Comparison of ENCODE assay signal across 27 cellular contexts in genomic region chr1:46529031-46529630, GRCh38. TPM values are rescaled to one million over a fixed set of nuclear protein-coding genes. Genes with fewer than 3 reads are reported as not detected.
DNase-seq lines count a peak whose midpoint lies in the region; ATAC-seq and TF ChIP-seq lines count a peak whose summit lies in the region.
"Had no signal": no experiment of that assay in that cellular context is flagged by ENCODE, and none has a peak within 500 bp of the region (broad histone marks: within the 10 kb centered on the region; RNA-seq: fewer than 3 reads in every experiment).

No MANE protein-coding gene starts in this region.

- H3K27me3 Mint-ChIP-seq in activated T-cell treated with anti-CD3 and anti-CD28 coated beads, Interleukin-2, amount 50 U/mL, for 72 hours (ENCODE audit: low read depth) = peaks cover 66% of the 10 kb centered on the region
- peaks cover 57% of the 10 kb centered on the region for H3K27me3 Mint-ChIP-seq in activated T-cell treated with anti-CD3 and anti-CD28 coated beads, Interleukin-2, amount 50 U/mL, for 24 hours
- H3K27me3 Mint-ChIP-seq in activated T-helper 17 cell treated with anti-CD3 and anti-CD28 coated beads, Interleukin-2, amount 50 U/mL, for 72 hours = peaks cover 27% of the 10 kb centered on the region

- no peak overlapping the region for H3K4me3 ChIP-seq in osteoblast (ENCODE audit: insufficient read depth, low read length)
- H3K4me3 ChIP-seq: BLaER1, esophagus squamous epithelium, ovary, spleen had no signal

- DNase-seq in activated T-cell treated with anti-CD3 and anti-CD28 coated beads, Interleukin-2, amount 50 U/mL, for 72 hours = peak; percentile 23 to 42
- DNase-seq in activated T-cell treated with anti-CD3 and anti-CD28 coated beads, Interleukin-2, amount 50 U/mL, for 24 hours = no peak
- DNase-seq in NCI-H524 (lab: John Stamatoyannopoulos, UW) (peak; percentile 68 to 89), osteoblast (ENCODE audit: insufficient read length, low spot score, missing footprints) (peak; percentile 81), COR-L47 (lab: John Stamatoyannopoulos, UW) (no peak), mucosa of gallbladder (ENCODE audit: low spot score) (no peak), DMS 273 treated with DMSO at 0.1 percent for 48 hours (lab: John Stamatoyannopoulos, UW) (no peak)
- DNase-seq: activated CD4-positive, alpha-beta T cell treated with anti-CD3 and anti-CD28 coated beads, Interleukin-2, amount 10 ng/mL, durations not matched to agents 7 days and 5 days; activated gamma-delta T cell treated with Interleukin-2 at 50 U/mL for 16 hours; cortex of kidney; esophagus squamous epithelium; GOT3; KBM-7; naive thymus-derived CD8-positive, alpha-beta T cell; NCI-H1436 treated with DMSO at 0.1 percent for 48 hours; NCI-H2107; NCI-H510A treated with DMSO at 0.1 percent for 48 hours; ovary; SHP77; spleen; stimulated activated CD4-positive, alpha-beta T cell treated with anti-CD3 and anti-CD28 coated beads, Interleukin-4, amount 100 ng/mL, for 24 hours; stimulated activated naive CD4-positive, alpha-beta T cell had no signal

- no peaks in the 10 kb centered on the region for H4K20me1 ChIP-seq in osteoblast (ENCODE audit: insufficient read depth, low read length)

- H3K36me3 ChIP-seq in osteoblast (ENCODE audit: insufficient read depth, low read length) = no peaks in the 10 kb centered on the region
- H3K36me3 ChIP-seq: BLaER1, esophagus squamous epithelium, ovary, spleen had no signal

- peaks cover 40% of the 10 kb centered on the region for H3K4me1 Mint-ChIP-seq in activated T-cell treated with anti-CD3 and anti-CD28 coated beads, Interleukin-2, amount 50 U/mL, for 72 hours (ENCODE audit: low read depth)
- H3K4me1 Mint-ChIP-seq in activated T-cell treated with anti-CD3 and anti-CD28 coated beads, Interleukin-2, amount 50 U/mL, for 24 hours (ENCODE audit: low read depth) = peaks cover 18% of the 10 kb centered on the region
- peaks cover 14% of the 10 kb centered on the region for H3K4me1 Mint-ChIP-seq in activated T-helper 17 cell treated with anti-CD3 and anti-CD28 coated beads, Interleukin-2, amount 50 U/mL, for 72 hours

- peak overlapping the region; percentile 5 to 26 for H3K4me3 Mint-ChIP-seq in activated T-cell treated with anti-CD3 and anti-CD28 coated beads, Interleukin-2, amount 50 U/mL, for 72 hours
- no peak overlapping the region for H3K4me3 Mint-ChIP-seq in activated T-cell treated with anti-CD3 and anti-CD28 coated beads, Interleukin-2, amount 50 U/mL, for 24 hours
- peak overlapping the region; percentile 23 for H3K4me3 Mint-ChIP-seq in activated T-helper 17 cell treated with anti-CD3 and anti-CD28 coated beads, Interleukin-2, amount 50 U/mL, for 72 hours
- H3K4me3 Mint-ChIP-seq: activated CD4-positive, alpha-beta T cell treated with anti-CD3 and anti-CD28 coated beads, Interleukin-2, amount 10 ng/mL, durations not matched to agents 7 days and 5 days; naive thymus-derived CD8-positive, alpha-beta T cell had no signal

- H3K27ac Mint-ChIP-seq in activated T-cell treated with anti-CD3 and anti-CD28 coated beads, Interleukin-2, amount 50 U/mL, for 72 hours = no peak overlapping the region
- no peak overlapping the region for H3K27ac Mint-ChIP-seq in activated T-cell treated with anti-CD3 and anti-CD28 coated beads, Interleukin-2, amount 50 U/mL, for 24 hours
- peak overlapping the region; percentile 14 for H3K27ac Mint-ChIP-seq in activated T-helper 17 cell treated with anti-CD3 and anti-CD28 coated beads, Interleukin-2, amount 50 U/mL, for 72 hours
- H3K27ac Mint-ChIP-seq: naive thymus-derived CD8-positive, alpha-beta T cell had no signal

- H3K9me3 Mint-ChIP-seq in activated T-cell treated with anti-CD3 and anti-CD28 coated beads, Interleukin-2, amount 50 U/mL, for 72 hours = no peaks in the 10 kb centered on the region
- H3K9me3 Mint-ChIP-seq in activated T-cell treated with anti-CD3 and anti-CD28 coated beads, Interleukin-2, amount 50 U/mL, for 24 hours = no peaks in the 10 kb centered on the region
- no peaks in the 10 kb centered on the region for H3K9me3 Mint-ChIP-seq in activated T-helper 17 cell treated with anti-CD3 and anti-CD28 coated beads, Interleukin-2, amount 50 U/mL, for 72 hours
- H3K9me3 Mint-ChIP-seq: activated CD4-positive, alpha-beta T cell treated with anti-CD3 and anti-CD28 coated beads, Interleukin-2, amount 10 ng/mL, durations not matched to agents 7 days and 5 days; naive thymus-derived CD8-positive, alpha-beta T cell had no signal

- H3K79me2 ChIP-seq in osteoblast (ENCODE audit: insufficient read depth, low read length) = no peaks in the 10 kb centered on the region

- no peaks in the 10 kb centered on the region for H3K4me1 ChIP-seq in osteoblast (ENCODE audit: insufficient read depth, low read length)

- H3K27ac ChIP-seq in osteoblast (ENCODE audit: low read depth, low read length) = no peak overlapping the region
- H3K27ac ChIP-seq: BLaER1, esophagus squamous epithelium, ovary, spleen had no signal

- peak; percentile 44 to 54 for ATAC-seq in activated T-cell treated with anti-CD3 and anti-CD28 coated beads, Interleukin-2, amount 50 U/mL, for 72 hours (replicated peaks in 1 of 2)
- ATAC-seq in activated T-helper 17 cell treated with anti-CD3 and anti-CD28 coated beads, Interleukin-2, amount 50 U/mL, for 72 hours (replicated peaks) = peak; percentile 57
- ATAC-seq: left lobe of liver; naive thymus-derived CD8-positive, alpha-beta T cell had no signal

- no peak for TF ChIP-seq CTCF in osteoblast (IDR thresholded peaks at IDR 0.05; ENCODE audit: extremely low read depth, low read depth, low read length)

- no peak overlapping the region for H2AFZ ChIP-seq in osteoblast (ENCODE audit: low read length)

- H3K9me3 ChIP-seq in osteoblast (ENCODE audit: low read depth, low read length) = no peaks in the 10 kb centered on the region
- H3K9me3 ChIP-seq: BLaER1, esophagus squamous epithelium, ovary, spleen had no signal

- H3K27me3 ChIP-seq in osteoblast (ENCODE audit: insufficient read depth, low read length) = peaks cover 22% of the 10 kb centered on the region
- H3K27me3 ChIP-seq: ovary had no signal

- no peak overlapping the region for H3K4me2 ChIP-seq in osteoblast (ENCODE audit: insufficient read depth, low read length)
- H3K4me2 ChIP-seq: BLaER1 had no signal

- H3K36me3 Mint-ChIP-seq in activated T-cell treated with anti-CD3 and anti-CD28 coated beads, Interleukin-2, amount 50 U/mL, for 72 hours (ENCODE audit: insufficient read depth in 2 of 2) = no peaks in the 10 kb centered on the region
- H3K36me3 Mint-ChIP-seq in activated T-cell treated with anti-CD3 and anti-CD28 coated beads, Interleukin-2, amount 50 U/mL, for 24 hours (ENCODE audit: low read depth) = no peaks in the 10 kb centered on the region
- H3K36me3 Mint-ChIP-seq in activated T-helper 17 cell treated with anti-CD3 and anti-CD28 coated beads, Interleukin-2, amount 50 U/mL, for 72 hours (ENCODE audit: low read depth) = no peaks in the 10 kb centered on the region
- H3K36me3 Mint-ChIP-seq: naive thymus-derived CD8-positive, alpha-beta T cell had no signal

RNA-seq across cellular contexts. Expression of gene KNCN, which starts 22.3 kb away (rescaled TPM):
- not detected for total RNA-seq in activated T-cell treated with anti-CD3 and anti-CD28 coated beads, Interleukin-2, amount 50 U/mL, for 72 hours
- not detected for total RNA-seq in activated T-helper 17 cell treated with anti-CD3 and anti-CD28 coated beads, Interleukin-2, amount 50 U/mL, for 72 hours
- total RNA-seq in osteoblast (not detected in 2 replicates), mucosa of gallbladder (not detected)
- total RNA-seq: activated CD4-positive, alpha-beta T cell treated with anti-CD3 and anti-CD28 coated beads, Interleukin-2, amount 10 ng/mL, durations not matched to agents 7 days and 5 days; cardiac septum; esophagus squamous epithelium; left lobe of liver; naive thymus-derived CD8-positive, alpha-beta T cell; spleen had no signal

RNA-seq across cellular contexts. Expression of gene DMBX1, which starts 39.5 kb away (rescaled TPM):
- total RNA-seq in activated T-cell treated with anti-CD3 and anti-CD28 coated beads, Interleukin-2, amount 50 U/mL, for 72 hours = under 1 TPM in 1 of 2 donors, not detected in 1; 0.37 TPM
- under 1 TPM; 0.43 to 0.58 TPM for total RNA-seq in activated T-helper 17 cell treated with anti-CD3 and anti-CD28 coated beads, Interleukin-2, amount 50 U/mL, for 72 hours
- total RNA-seq in osteoblast (not detected in 2 replicates), mucosa of gallbladder (not detected)
- total RNA-seq: cardiac septum; esophagus squamous epithelium; frontal cortex; left lobe of liver; naive thymus-derived CD8-positive, alpha-beta T cell; ovary; spleen had no signal

Comparison
In these comparisons a context has a peak if more than half of its experiments do, and no peak if none do; other contexts are left out.
1. DNase-seq: peak in activated T-cell treated with anti-CD3 and anti-CD28 coated beads, Interleukin-2, amount 50 U/mL, for 72 hours (2 of 2), NCI-H524 (2 of 2) and osteoblast (single experiment); none in activated T-cell treated with anti-CD3 and anti-CD28 coated beads, Interleukin-2, amount 50 U/mL, for 24 hours (single experiment), COR-L47 (single experiment), mucosa of gallbladder (single experiment) and DMS 273 treated with DMSO at 0.1 percent for 48 hours (single experiment).